ENCODE assay signal across 20 cellular contexts in genomic region chr7:158066085-158066484, GRCh38.
"Had no signal": no experiment of that assay in that cellular context is flagged by ENCODE, and none has a peak within 500 bp of the region (broad histone marks: within the 10 kb centered on the region; RNA-seq: fewer than 3 reads in every experiment).

No MANE protein-coding gene starts in this region.

- H3K4me1 Mint-ChIP-seq: naive thymus-derived CD8-positive, alpha-beta T cell; stimulated activated effector memory CD8-positive, alpha-beta T cell treated with anti-CD3 and anti-CD28 coated beads, Interleukin-12 subunit alpha, Interleukin-12 subunit beta, amount 100 ng/mL, for 72 hours had no signal

- H3K4me3 Mint-ChIP-seq: naive thymus-derived CD8-positive, alpha-beta T cell; stimulated activated effector memory CD8-positive, alpha-beta T cell treated with anti-CD3 and anti-CD28 coated beads, Interleukin-12 subunit alpha, Interleukin-12 subunit beta, amount 100 ng/mL, for 72 hours; type B pancreatic cell had no signal

- H3K4me3 ChIP-seq: dorsolateral prefrontal cortex, heart left ventricle, mucosa of descending colon, right atrium auricular region, smooth muscle cell, suprapubic skin, thyroid gland, uterus had no signal

- H3K27me3 ChIP-seq: neutrophil, right atrium auricular region, suprapubic skin, thyroid gland, uterus had no signal

- H3K4me2 ChIP-seq: smooth muscle cell had no signal

- ATAC-seq: heart left ventricle; left lobe of liver; mucosa of descending colon; naive thymus-derived CD8-positive, alpha-beta T cell; stimulated activated effector memory CD8-positive, alpha-beta T cell treated with anti-CD3 and anti-CD28 coated beads, Interleukin-12 subunit alpha, Interleukin-12 subunit beta, amount 100 ng/mL, for 72 hours; stimulated activated naive CD8-positive, alpha-beta T cell treated with anti-CD3 and anti-CD28 coated beads, Interleukin-15, Interleukin-2, amounts not matched to agents 100 U/mL and 50 U/mL, for 24 hours had no signal

- H3K36me3 Mint-ChIP-seq: naive thymus-derived CD8-positive, alpha-beta T cell; stimulated activated effector memory CD8-positive, alpha-beta T cell treated with anti-CD3 and anti-CD28 coated beads, Interleukin-12 subunit alpha, Interleukin-12 subunit beta, amount 100 ng/mL, for 72 hours; type B pancreatic cell had no signal

- H3K36me3 ChIP-seq: heart left ventricle, neutrophil, right atrium auricular region, suprapubic skin, thyroid gland, uterus had no signal

- H3K27ac Mint-ChIP-seq: naive thymus-derived CD8-positive, alpha-beta T cell; stimulated activated effector memory CD8-positive, alpha-beta T cell treated with anti-CD3 and anti-CD28 coated beads, Interleukin-12 subunit alpha, Interleukin-12 subunit beta, amount 100 ng/mL, for 72 hours; type B pancreatic cell had no signal

- H3K9me3 Mint-ChIP-seq: type B pancreatic cell had no signal

- DNase-seq: cortex of kidney; effector CD8-positive, alpha-beta T cell; heart left ventricle; hypothalamus; mammary epithelial cell; mucosa of descending colon; stimulated activated CD4-positive, alpha-beta T cell treated with anti-CD3 and anti-CD28 coated beads, Interleukin-4, amount 100 ng/mL, for 1 hour; stimulated activated CD8-positive, alpha-beta memory T cell treated with anti-CD3 and anti-CD28 coated beads, Interleukin-4, amount 100 ng/mL, for 48 hours; stimulated activated naive CD8-positive, alpha-beta T cell treated with anti-CD3 and anti-CD28 coated beads, Interleukin-15, Interleukin-2, amounts not matched to agents 100 U/mL and 50 U/mL, for 24 hours; thyroid gland; uterus had no signal

- H3K4me1 ChIP-seq: heart left ventricle, right atrium auricular region, suprapubic skin, thyroid gland, uterus had no signal

- H3K27ac ChIP-seq: dorsolateral prefrontal cortex, heart left ventricle, neutrophil, right atrium auricular region, suprapubic skin, thyroid gland, uterus had no signal

- H3K9me3 ChIP-seq: neutrophil, right atrium auricular region, suprapubic skin, thyroid gland, uterus had no signal
